In the genomic region with DNA sequence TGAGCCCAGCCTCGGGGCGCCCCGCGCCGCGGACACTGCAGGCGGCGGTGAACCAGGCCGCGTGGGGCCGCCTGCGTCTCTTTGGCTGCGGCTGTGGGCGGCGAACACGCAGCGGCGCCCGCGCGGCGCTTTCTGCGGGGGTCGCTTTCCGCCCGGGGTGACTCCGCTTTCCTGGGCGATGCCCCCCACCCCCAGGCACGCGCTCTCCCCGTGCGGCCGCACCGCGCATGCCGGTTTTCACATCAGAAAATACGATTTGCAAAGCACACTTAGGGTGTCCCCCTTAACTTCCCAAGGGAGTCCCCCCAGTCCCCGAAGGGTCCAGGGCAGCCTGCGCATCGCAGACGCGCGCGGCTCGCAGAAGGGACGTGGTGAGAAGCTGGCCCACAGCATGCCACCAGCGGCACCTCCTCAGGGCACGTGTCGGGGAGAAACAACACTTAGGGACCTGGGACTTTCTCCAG, we compare ENCODE assay signal across 12 cellular contexts. TPM values are rescaled to one million over a fixed set of nuclear protein-coding genes. Genes with fewer than 3 reads are reported as not detected.
DNase-seq lines count a peak whose midpoint lies in the region; ATAC-seq and TF ChIP-seq lines count a peak whose summit lies in the region.
"Had no signal": no experiment of that assay in that cellular context is flagged by ENCODE, and none has a peak within 500 bp of the region (broad histone marks: within the 10 kb centered on the region; RNA-seq: fewer than 3 reads in every experiment).

No MANE protein-coding gene starts in this region.

- no peaks in the 10 kb centered on the region; the same call in 1 of the 2 replicates for H3K4me1 ChIP-seq in H9 (ENCODE audit: insufficient read depth, low read length)
- peaks cover 3 to 6% of the 10 kb centered on the region in 2 donors for H3K4me1 ChIP-seq in ascending aorta
- H3K4me1 ChIP-seq in skeletal muscle tissue (ENCODE audit: control insufficient read depth in 3 of 3, insufficient read depth in 3 of 3, low read length in 3 of 3): peaks cover 0 to 6% (median 3%) of the 10 kb centered on the region in 3 donors

- H2BK12ac ChIP-seq in H9 (ENCODE audit: insufficient read length, low read depth, low read length): no peak overlapping the region

- H3K4me3 Mint-ChIP-seq in H9 (peak overlapping the region; percentile 10 to 60; a peak in 4 of 5 replicates), immature natural killer cell (peak overlapping the region; percentile 38 to 75 (median 70))
- H3K4me3 Mint-ChIP-seq: IgD-negative memory B cell had no signal

- no peak overlapping the region for H2AK5ac ChIP-seq in H9 (ENCODE audit: insufficient read length, low read length)

- H2AFZ ChIP-seq in H9 (ENCODE audit: low read length): no peak overlapping the region

- no peaks in the 10 kb centered on the region for H3K79me1 ChIP-seq in H9 (ENCODE audit: insufficient read depth, low read depth, low read length, poor library complexity, severe bottlenecking)

- peaks cover 29% of the 10 kb centered on the region; the same call in 1 of the 2 replicates for H3K27me3 ChIP-seq in H9 (ENCODE audit: insufficient read depth, low read length)
- H3K27me3 ChIP-seq in ascending aorta: peaks cover 11% of the 10 kb centered on the region
- peaks cover 35 to 55% (median 53%) of the 10 kb centered on the region in 3 donors for H3K27me3 ChIP-seq in skeletal muscle tissue (ENCODE audit: control insufficient read depth in 3 of 3, insufficient read depth in 3 of 3, low read length in 3 of 3)

- no peak overlapping the region for H3T11ph ChIP-seq in H9 (ENCODE audit: low read length)

- H3K56ac ChIP-seq in H9 (ENCODE audit: insufficient read length, low read depth, low read length): no peak overlapping the region

- H3K4me1 Mint-ChIP-seq in H9 (peaks cover 0 to 9% of the 10 kb centered on the region in 2 experiments; a peak in 2 of 4 replicates), immature natural killer cell (peaks cover 0 to 2% of the 10 kb centered on the region in 2 donors)
- H3K4me1 Mint-ChIP-seq: IgD-negative memory B cell had no signal

- H3K36me3 Mint-ChIP-seq in H9 (ENCODE audit: insufficient read depth in 1 of 3, low read depth in 3 of 3): peaks cover 3 to 5% (median 4%) of the 10 kb centered on the region in 3 experiments; a peak in 4 of 7 replicates
- H3K36me3 Mint-ChIP-seq in immature natural killer cell: no peaks in the 10 kb centered on the region
- H3K36me3 Mint-ChIP-seq: IgD-negative memory B cell had no signal

- peaks cover 4% of the 10 kb centered on the region for H3K23me2 ChIP-seq in H9 (ENCODE audit: insufficient read length, low read depth, low read length, poor library complexity, severe bottlenecking)

- H3K9me3 ChIP-seq in H9 (ENCODE audit: control insufficient read depth, low read depth, low read length): no peaks in the 10 kb centered on the region
- no peaks in the 10 kb centered on the region for H3K9me3 ChIP-seq in ascending aorta
- no peaks in the 10 kb centered on the region for H3K9me3 ChIP-seq in skeletal muscle tissue (ENCODE audit: control insufficient read depth in 3 of 3, low read length in 3 of 3)

- peak overlapping the region; percentile 40 to 53 for H3K4me3 ChIP-seq in ascending aorta
- peak overlapping the region in 2 of 3 donors; percentile 32 to 49 for H3K4me3 ChIP-seq in skeletal muscle tissue (ENCODE audit: low read length in 3 of 3)

- H3K27ac ChIP-seq in H9 (ENCODE audit: insufficient read length, low read depth, low read length) (no peak overlapping the region), ascending aorta (no peak overlapping the region), skeletal muscle tissue (ENCODE audit: low read depth, low read length) (no peak overlapping the region)

- TF ChIP-seq CTCF in H9 (conservative IDR thresholded peaks at IDR 0.05): no peak
- peak in 1 of 3 experiments; percentile 3 for TF ChIP-seq CTCF in ascending aorta (IDR thresholded peaks at IDR 0.05)

- H3K79me2 ChIP-seq in H9 (ENCODE audit: insufficient read depth, low read length): no peaks in the 10 kb centered on the region

- peak overlapping the region; percentile 4; the same call in 1 of the 2 replicates for H3K14ac ChIP-seq in H9 (ENCODE audit: insufficient read depth, low read length)

- H2BK120ac ChIP-seq in H9 (ENCODE audit: low read depth, low read length, poor library complexity, severe bottlenecking): no peak overlapping the region

- H4K5ac ChIP-seq in H9 (ENCODE audit: insufficient read length, low read depth, low read length): no peak overlapping the region

- DNase-seq in H9 (no peak), ascending aorta (ENCODE audit: low spot score in 2 of 2) (peak in 1 of 2 donors; percentile 58), immature natural killer cell (peak in 2 of 3 donors; percentile 17 to 19), NCI-H510A (lab: John Stamatoyannopoulos, UW) (no peak), NCI-H2081 (lab: John Stamatoyannopoulos, UW) (no peak), dedifferentiated amniotic fluid mesenchymal stem cell (ENCODE audit: extremely low spot score) (no peak)
- DNase-seq: NCI-H526 treated with DMSO at 0.1 percent for 48 hours, T-helper 9 cell had no signal

- H3K18ac ChIP-seq in H9 (ENCODE audit: insufficient read length, low read depth, low read length): no peak overlapping the region

- H2BK5ac ChIP-seq in H9 (ENCODE audit: insufficient read length, low read length): no peak overlapping the region

- intact Hi-C loops in ascending aorta (cut with DNase I): no loop called here

- no CpG with 5 or more reads among the region's 49 CpGs for WGBS in H9 (ENCODE audit: extremely low coverage, insufficient read length, low lambda C conversion rate)

- no peak overlapping the region for H3K4ac ChIP-seq in H9 (ENCODE audit: low read depth, low read length)

- peak overlapping the region; percentile 33 for H3K4me2 ChIP-seq in H9 (ENCODE audit: insufficient read depth, insufficient read length, low read length)

- ATAC-seq in HG02870 (IDR thresholded peaks at IDR 0.05; ENCODE audit: unreplicated experiment): no peak

- no peak overlapping the region for H2BK20ac ChIP-seq in H9 (ENCODE audit: low read depth, low read length, poor library complexity, severe bottlenecking)

- no peak overlapping the region for H3K27ac Mint-ChIP-seq in H9
- no peak overlapping the region for H3K27ac Mint-ChIP-seq in immature natural killer cell
- H3K27ac Mint-ChIP-seq: IgD-negative memory B cell had no signal

- H4K20me1 ChIP-seq in H9 (ENCODE audit: control insufficient read depth, insufficient read depth, insufficient read length): peaks cover 4% of the 10 kb centered on the region

- peaks cover 26% of the 10 kb centered on the region for H3K27me3 Mint-ChIP-seq in H9 (ENCODE audit: low read depth)
- peaks cover 0 to 1% (median 0%) of the 10 kb centered on the region in 3 donors for H3K27me3 Mint-ChIP-seq in immature natural killer cell (ENCODE audit: low read depth in 3 of 3)

- H3K9me3 Mint-ChIP-seq in H9 (peaks cover 3 to 8% of the 10 kb centered on the region in 2 experiments; a peak in 4 of 5 replicates), immature natural killer cell (peaks cover 0 to 2% (median 0%) of the 10 kb centered on the region in 6 donors)
- H3K9me3 Mint-ChIP-seq: IgD-negative memory B cell had no signal

- no peak overlapping the region for H4K8ac ChIP-seq in H9 (replicated peaks; ENCODE audit: insufficient read length, low read depth, low read length)

- no peak overlapping the region for H2BK15ac ChIP-seq in H9 (ENCODE audit: low read depth, low read length)

- no peak overlapping the region for H3K23ac ChIP-seq in H9 (ENCODE audit: insufficient read length, low read depth, low read length)

- no peaks in the 10 kb centered on the region for H3K36me3 ChIP-seq in ascending aorta
- H3K36me3 ChIP-seq in skeletal muscle tissue (ENCODE audit: control insufficient read depth in 3 of 3, insufficient read depth in 3 of 3, low read length in 3 of 3): no peaks in the 10 kb centered on the region

- H4K91ac ChIP-seq in H9 (ENCODE audit: insufficient read length, low read depth, low read length): no peak overlapping the region

- no peak overlapping the region for H3K9ac ChIP-seq in H9 (ENCODE audit: extremely low read depth, insufficient read length, low read length)
- H3K9ac ChIP-seq in skeletal muscle tissue (ENCODE audit: low read depth in 1 of 3, low read length in 3 of 3): no peak overlapping the region

RNA-seq across cellular contexts. Expression of gene F7, which starts 5.3 kb away (rescaled TPM):
- total RNA-seq in H9 (2021) (0.66 and 0.81 TPM in 2 replicates), ascending aorta (0.85 TPM), skeletal muscle tissue (under 0.01 TPM)
- polyA plus RNA-seq in immature natural killer cell: under 1 TPM in 1 of 3 donors, not detected in 2; 0.77 TPM
- total RNA-seq: fibroblast of villous mesenchyme had no signal
- polyA plus RNA-seq: IgD-negative memory B cell had no signal

RNA-seq across cellular contexts. Expression of gene F10, which starts 11.7 kb away (rescaled TPM):
- total RNA-seq in H9 (2021): 1.7 TPM in 2 replicates
- 15.8 TPM for total RNA-seq in ascending aorta
- not detected for polyA plus RNA-seq in immature natural killer cell
- total RNA-seq in skeletal muscle tissue: 33.9 TPM
- polyA plus RNA-seq: IgD-negative memory B cell had no signal

RNA-seq across cellular contexts. Expression of gene PROZ, which starts 47.6 kb away (rescaled TPM):
- not detected in 2 replicates for total RNA-seq in H9 (2021)
- total RNA-seq in ascending aorta: not detected
- not detected for polyA plus RNA-seq in immature natural killer cell
- total RNA-seq in skeletal muscle tissue: not detected
- polyA plus RNA-seq: IgD-negative memory B cell had no signal

Comparison
In these comparisons a context has a peak if more than half of its experiments do, and no peak if none do; other contexts are left out.
1. DNase-seq: peak in immature natural killer cell (2 of 3); none in H9 (single experiment), NCI-H510A (single experiment), NCI-H2081 (0 of 2) and dedifferentiated amniotic fluid mesenchymal stem cell (single experiment).